Comparison of ENCODE assay signal across 11 cellular contexts in the genomic region with DNA sequence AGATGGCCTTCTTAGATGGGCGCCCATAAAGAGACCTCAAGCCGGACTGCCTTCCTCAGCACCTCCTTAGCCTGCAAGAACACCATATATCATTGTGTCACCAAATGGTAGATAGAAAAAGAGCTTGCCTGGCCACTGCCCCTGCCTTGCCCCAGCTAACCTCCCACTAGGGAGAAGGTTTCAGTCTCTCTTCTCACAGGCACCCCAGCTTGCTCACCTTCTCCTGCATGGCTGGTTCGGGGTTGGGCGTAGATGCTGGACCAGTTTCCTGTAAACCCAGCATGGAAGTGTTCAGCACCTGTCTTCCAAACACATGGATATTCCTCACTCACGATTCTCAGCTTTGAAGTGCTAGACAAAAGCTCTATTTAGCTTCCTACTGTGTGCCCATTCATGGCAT. TPM values are rescaled to one million over a fixed set of nuclear protein-coding genes. Genes with fewer than 3 reads are reported as not detected.
"Had no signal": no experiment of that assay in that cellular context is flagged by ENCODE, and none has a peak within 500 bp of the region (broad histone marks: within the 10 kb centered on the region; RNA-seq: fewer than 3 reads in every experiment).

No MANE protein-coding gene starts in this region.

- H3K27ac ChIP-seq: GM23248, HL-60 had no signal

- H3K4me1 ChIP-seq: HAP-1 had no signal

- H3K4me3 ChIP-seq: GM23248, HAP-1 had no signal

- H3K36me3 ChIP-seq: HAP-1 had no signal

- H3K9me3 Mint-ChIP-seq: HFFc6 had no signal

- H3K27me3 Mint-ChIP-seq: IgD-negative memory B cell had no signal

- H3K27ac Mint-ChIP-seq: HFFc6, IgD-negative memory B cell had no signal

- H3K4me3 Mint-ChIP-seq: HFFc6, IgD-negative memory B cell had no signal

- ATAC-seq: HCT116, HepG2 had no signal

- DNase-seq: GM23248, GOT3, H7, HFFc6 had no signal

- H3K9me3 ChIP-seq: HAP-1 had no signal

RNA-seq across cellular contexts. Expression of a gene that starts 3.3 kb away (rescaled TPM):
- total RNA-seq: GM23248, H4, HepG2, HT1080 had no signal

RNA-seq across cellular contexts. Expression of a gene that starts 13.2 kb away (rescaled TPM):
- total RNA-seq: HepG2, HT1080 had no signal
